20 cellular contexts compared by ENCODE assay signal in genomic region chr13:110772091-110772984, GRCh38.
"Had no signal": no experiment of that assay in that cellular context is flagged by ENCODE, and none has a peak within 500 bp of the region (broad histone marks: within the 10 kb centered on the region; RNA-seq: fewer than 3 reads in every experiment).

No MANE protein-coding gene starts in this region.

- H3K27me3 ChIP-seq: gastrocnemius medialis, sigmoid colon, transverse colon had no signal

- H3K27ac ChIP-seq: gastrocnemius medialis, lower lobe of right lung, sigmoid colon, thoracic aorta, transverse colon had no signal

- H3K36me3 ChIP-seq: gastrocnemius medialis, heart right ventricle, left ventricle myocardium inferior, lower lobe of right lung, sigmoid colon, thoracic aorta, transverse colon had no signal

- FAIRE-seq: endometrium, small intestine had no signal

- H3K4me1 ChIP-seq: gastrocnemius medialis, left ventricle myocardium inferior, lower lobe of right lung, sigmoid colon, transverse colon had no signal

- H3K9me3 ChIP-seq: gastrocnemius medialis, heart right ventricle, left ventricle myocardium inferior, lower lobe of right lung, sigmoid colon, thoracic aorta, transverse colon had no signal

- ATAC-seq: esophagus mucosa; gastrocnemius medialis; lower lobe of right lung; stimulated activated memory B cell treated with anti-CD40 and anti-IgM and Interleukin-4, amounts not matched to agents 10 μg/mL and 1 μg/mL and 100 μg/mL, for 72 hours; stimulated activated naive CD8-positive, alpha-beta T cell treated with anti-CD3 and anti-CD28 coated beads, Interleukin-15, amount 100 ng/mL, for 72 hours had no signal

- DNase-seq: central memory CD4-positive, alpha-beta T cell; effector memory CD4-positive, alpha-beta T cell; gastrocnemius medialis; heart right ventricle; islet precursor cell; left ventricle myocardium inferior; lower lobe of right lung; midbrain; naive B cell; nephron progenitor cell; sigmoid colon; small intestine; stimulated activated CD4-positive, alpha-beta T cell treated with anti-CD3 and anti-CD28 coated beads, Interleukin-4, amount 100 ng/mL, for 1 hour; stimulated activated naive CD8-positive, alpha-beta T cell treated with anti-CD3 and anti-CD28 coated beads, Interleukin-15, amount 100 ng/mL, for 72 hours; substantia nigra; transverse colon had no signal

- H3K4me3 ChIP-seq: gastrocnemius medialis, heart right ventricle, left ventricle myocardium inferior, lower lobe of right lung, sigmoid colon, thoracic aorta, transverse colon had no signal
